In the genomic region with DNA sequence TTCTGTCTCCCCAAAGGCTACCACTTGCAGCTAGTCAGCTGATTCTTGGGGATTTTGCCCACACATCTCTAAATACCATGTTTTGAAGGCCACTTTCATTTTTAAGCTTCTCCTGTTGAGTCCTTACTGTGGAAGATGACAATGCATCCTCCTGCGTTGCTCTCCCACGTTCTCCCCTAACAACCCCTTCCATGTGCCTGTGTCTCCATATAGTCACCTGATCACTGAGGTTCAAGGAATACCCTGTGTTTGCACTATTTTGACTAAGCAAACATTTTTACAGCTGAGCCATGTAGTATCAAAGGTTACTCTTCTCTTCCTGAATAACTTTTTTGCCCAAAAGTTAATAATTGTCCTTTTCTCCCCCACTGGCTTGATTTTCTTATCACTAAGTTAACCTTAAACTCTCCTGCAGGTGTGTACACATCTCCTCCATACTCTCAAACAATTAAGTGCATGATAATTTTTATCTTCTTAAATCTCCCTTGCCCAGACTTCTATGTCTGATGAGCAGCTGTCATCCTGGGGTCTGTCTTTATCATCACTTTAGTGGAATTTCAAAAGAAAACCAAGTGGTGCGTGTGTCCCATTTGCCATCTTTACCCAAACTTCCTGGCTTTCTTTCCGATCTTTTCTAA, we compare ENCODE assay signal across 28 cellular contexts.
DNase-seq lines count a peak whose midpoint lies in the region; ATAC-seq and TF ChIP-seq lines count a peak whose summit lies in the region.
"Had no signal": no experiment of that assay in that cellular context is flagged by ENCODE, and none has a peak within 500 bp of the region (broad histone marks: within the 10 kb centered on the region; RNA-seq: fewer than 3 reads in every experiment).

No MANE protein-coding gene starts in this region.

- DNase-seq in DMS53 treated with DMSO at 0.1 percent for 48 hours (lab: John Stamatoyannopoulos, UW; ENCODE audit: unreplicated experiment) = peak; percentile 71
- DNase-seq in body of pancreas = peak in 2 of 4 donors; percentile 12 to 21
- peak; percentile 21 for DNase-seq in left kidney (ENCODE audit: low read depth, low spot score)
- no peak for DNase-seq in progenitor cell of endocrine pancreas (ENCODE audit: low spot score, unreplicated experiment)
- no peak for DNase-seq in foreskin keratinocyte
- DNase-seq in GF-D8 (lab: John Stamatoyannopoulos, UW) = no peak
- no peak for DNase-seq in DMS 273 treated with DMSO at 0.1 percent for 48 hours (lab: John Stamatoyannopoulos, UW)
- DNase-seq: activated CD4-positive, alpha-beta T cell treated with anti-CD3 and anti-CD28 coated beads, Interleukin-2, amount 50 U/mL, for 4 hours; activated naive CD4-positive, alpha-beta T cell; activated naive CD8-positive, alpha-beta T cell treated with anti-CD3 and anti-CD28 coated beads, Interleukin-2, amount 50 U/mL, for 24 hours; CD4-positive, alpha-beta T cell; central memory CD4-positive, alpha-beta T cell; head of caudate nucleus; HFFc6; NCI-H1092; NCI-H187; right cardiac atrium; SK-N-SH; spleen; stimulated activated CD4-positive, alpha-beta T cell treated with anti-CD3 and anti-CD28 coated beads, Interleukin-2, amount 100 ng/mL, for 24 hours; stimulated activated CD8-positive, alpha-beta memory T cell treated with anti-CD3 and anti-CD28 coated beads, Interleukin-4, amount 100 ng/mL, for 48 hours; testis; uterus had no signal

- H3K4me1 ChIP-seq in body of pancreas (peaks cover 50% of the 10 kb centered on the region), foreskin keratinocyte (no peaks in the 10 kb centered on the region)
- H3K4me1 ChIP-seq: testis, uterus had no signal

- no peak overlapping the region for H3K4me3 ChIP-seq in body of pancreas
- H3K4me3 ChIP-seq: spleen, testis, uterus had no signal

- TF ChIP-seq POLR2A in body of pancreas (IDR thresholded peaks at IDR 0.05) = no peak

- no peaks in the 10 kb centered on the region for H3K9me3 ChIP-seq in body of pancreas
- H3K9me3 ChIP-seq: SK-N-SH, spleen, testis, uterus had no signal

- 9 to 20% methylated on average over 4 of the region's 4 CpGs for WGBS in body of pancreas, 2 donors

- H3K4me3 Mint-ChIP-seq in progenitor cell of endocrine pancreas (ENCODE audit: low read depth) = peak overlapping the region; percentile 43
- H3K4me3 Mint-ChIP-seq: activated naive CD8-positive, alpha-beta T cell treated with anti-CD3 and anti-CD28 coated beads, Interleukin-2, amount 50 U/mL, for 24 hours; CD4-positive, alpha-beta T cell; HFFc6; stimulated activated naive CD8-positive, alpha-beta T cell treated with anti-CD3 and anti-CD28 coated beads, Interleukin-15, Interleukin-2, amounts not matched to agents 100 ng/mL and 50 ng/mL, for 24 hours had no signal

- peak overlapping the region; percentile 94 for H3K27ac Mint-ChIP-seq in progenitor cell of endocrine pancreas
- H3K27ac Mint-ChIP-seq: activated naive CD8-positive, alpha-beta T cell treated with anti-CD3 and anti-CD28 coated beads, Interleukin-2, amount 50 U/mL, for 24 hours; CD4-positive, alpha-beta T cell; HFFc6; stimulated activated naive CD8-positive, alpha-beta T cell treated with anti-CD3 and anti-CD28 coated beads, Interleukin-15, Interleukin-2, amounts not matched to agents 100 ng/mL and 50 ng/mL, for 24 hours had no signal

- no peaks in the 10 kb centered on the region for H3K27me3 Mint-ChIP-seq in progenitor cell of endocrine pancreas
- H3K27me3 Mint-ChIP-seq: CD4-positive, alpha-beta T cell had no signal

- TF ChIP-seq CTCF in body of pancreas (IDR thresholded peaks at IDR 0.05) (peak in 1 of 7 experiments; percentile 3), progenitor cell of endocrine pancreas (IDR thresholded peaks at IDR 0.05; ENCODE audit: unreplicated experiment) (no peak), foreskin keratinocyte (conservative IDR thresholded peaks at IDR 0.05) (no peak)

- peaks cover 4% of the 10 kb centered on the region for H3K36me3 Mint-ChIP-seq in progenitor cell of endocrine pancreas (ENCODE audit: insufficient read depth)

- H3K36me3 ChIP-seq in body of pancreas (replicated peaks in 1 of 2; ENCODE audit: insufficient read depth in 1 of 2, low read depth in 2 of 2) = no peaks in the 10 kb centered on the region
- H3K36me3 ChIP-seq: spleen, uterus had no signal

- H3K9me3 Mint-ChIP-seq in progenitor cell of endocrine pancreas (ENCODE audit: low read depth) = peaks cover 9% of the 10 kb centered on the region
- H3K9me3 Mint-ChIP-seq: activated naive CD8-positive, alpha-beta T cell treated with anti-CD3 and anti-CD28 coated beads, Interleukin-2, amount 50 U/mL, for 24 hours; CD4-positive, alpha-beta T cell; HFFc6; stimulated activated naive CD8-positive, alpha-beta T cell treated with anti-CD3 and anti-CD28 coated beads, Interleukin-15, Interleukin-2, amounts not matched to agents 100 ng/mL and 50 ng/mL, for 24 hours had no signal

- peak; percentile 88 for ATAC-seq in body of pancreas
- ATAC-seq in foreskin keratinocyte = no peak
- ATAC-seq in HG02884 (IDR thresholded peaks at IDR 0.05; ENCODE audit: unreplicated experiment) = no peak
- ATAC-seq: activated CD4-positive, CD25-positive, alpha-beta regulatory T cell treated with anti-CD3 and anti-CD28 coated beads, Interleukin-2, amount 50 U/mL, for 24 hours; activated naive CD8-positive, alpha-beta T cell treated with anti-CD3 and anti-CD28 coated beads, Interleukin-2, amount 50 U/mL, for 24 hours; esophagus mucosa; right cardiac atrium; Right ventricle myocardium inferior had no signal

- intact Hi-C loops in body of pancreas (cut with DNase I) = no loop called here

- H3K27me3 ChIP-seq in body of pancreas (no peaks in the 10 kb centered on the region), foreskin keratinocyte (no peaks in the 10 kb centered on the region)
- H3K27me3 ChIP-seq: spleen, testis, uterus had no signal

- H3K27ac ChIP-seq in body of pancreas (peak overlapping the region; percentile 50 to 78 (median 63)), foreskin keratinocyte (no peak overlapping the region)
- H3K27ac ChIP-seq: spleen, testis, uterus had no signal

- H3K4me1 Mint-ChIP-seq in progenitor cell of endocrine pancreas (ENCODE audit: low read depth) = peaks cover 52% of the 10 kb centered on the region
- H3K4me1 Mint-ChIP-seq: activated naive CD8-positive, alpha-beta T cell treated with anti-CD3 and anti-CD28 coated beads, Interleukin-2, amount 50 U/mL, for 24 hours had no signal

Comparison
In these comparisons a context has a peak if more than half of its experiments do, and no peak if none do; other contexts are left out.
1. DNase-seq: peak in DMS53 treated with DMSO at 0.1 percent for 48 hours (single experiment) and left kidney (single experiment); none in progenitor cell of endocrine pancreas (single experiment), foreskin keratinocyte (0 of 2), GF-D8 (single experiment) and DMS 273 treated with DMSO at 0.1 percent for 48 hours (single experiment).